23 cellular contexts compared by ENCODE assay signal in the genomic region with DNA sequence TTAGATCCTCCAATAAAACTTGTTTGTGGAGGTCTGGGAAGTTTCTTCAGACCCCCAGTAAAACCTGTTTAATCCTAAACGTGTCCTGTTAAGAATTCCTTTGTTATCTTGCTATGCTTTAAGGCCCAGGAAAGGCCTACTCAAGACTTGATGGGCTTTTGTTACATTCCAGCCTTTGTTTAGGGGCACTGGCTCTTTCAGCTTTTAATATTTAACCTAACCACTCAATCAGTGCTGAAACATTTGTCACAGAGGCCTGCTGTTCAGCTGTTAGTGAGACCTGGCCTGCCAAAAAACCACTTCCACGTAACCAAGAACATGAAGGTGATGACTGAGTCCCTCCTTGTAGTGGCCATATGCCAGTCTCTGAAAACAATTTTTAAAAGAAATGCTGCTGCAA. TPM values are rescaled to one million over a fixed set of nuclear protein-coding genes. Genes with fewer than 3 reads are reported as not detected.
A peak's percentile ranks its signal among the peaks of the same experiment; 100 is the strongest.
DNase-seq lines count a peak whose midpoint lies in the region; ATAC-seq and TF ChIP-seq lines count a peak whose summit lies in the region.
"Had no signal": no experiment of that assay in that cellular context is flagged by ENCODE, and none has a peak within 500 bp of the region (broad histone marks: within the 10 kb centered on the region; RNA-seq: fewer than 3 reads in every experiment).

No MANE protein-coding gene starts in this region.

- H3K27ac Mint-ChIP-seq in nephron, result peak overlapping the region; percentile 88 to 94 (median 90)
- H3K27ac Mint-ChIP-seq in natural killer cell treated with Interleukin-12 subunit alpha and Interleukin-12 subunit beta and Interleukin-15 and Interleukin-18, amount 100 ng/mL, for 72 hours, result no peak overlapping the region
- H3K27ac Mint-ChIP-seq: activated CD4-positive, alpha-beta T cell treated with anti-CD3 and anti-CD28 coated beads, Interleukin-2, amount 10 ng/mL, durations not matched to agents 7 days and 5 days; activated naive CD8-positive, alpha-beta T cell; activated T-helper 1 cell treated with anti-CD3 and anti-CD28 coated beads, Interleukin-12 subunit alpha, Interleukin-12 subunit beta, Interleukin-2, Interleukin-4 antibody, amounts not matched to agents 30 ng/mL and 10 ng/mL and 1 ng/mL, durations not matched to agents 14 hours and 24 hours and 36 hours had no signal

- no peaks in the 10 kb centered on the region for H3K27me3 ChIP-seq in HUES64 (ENCODE audit: insufficient read depth, low read length)
- H3K27me3 ChIP-seq: ascending aorta, dorsolateral prefrontal cortex, heart left ventricle, sigmoid colon had no signal

- H3K9ac ChIP-seq in HUES64 (ENCODE audit: low read depth, low read length), result no peak overlapping the region

- peak; percentile 20 for DNase-seq in epithelial cell of proximal tubule (ENCODE audit: low read depth)
- DNase-seq in natural killer cell treated with Interleukin-12 subunit alpha and Interleukin-12 subunit beta and Interleukin-15 and Interleukin-18, amount 100 ng/mL, for 72 hours (ENCODE audit: low spot score), result no peak
- no peak for DNase-seq in activated T-cell treated with anti-CD3 and anti-CD28 coated beads, Interleukin-2, amount 50 U/mL, for 4 hours
- no peak for DNase-seq in NCI-H1092 (lab: John Stamatoyannopoulos, UW)
- DNase-seq: activated CD4-positive, alpha-beta T cell treated with anti-CD3 and anti-CD28 coated beads, Interleukin-2, amount 10 ng/mL, durations not matched to agents 7 days and 5 days; C1 segment of cervical spinal cord; dorsolateral prefrontal cortex; heart left ventricle; KBM-7; left ventricle myocardium inferior; NCI-H1436 treated with DMSO at 0.1 percent for 48 hours; NCI-H748 treated with DMSO at 0.1 percent for 48 hours; sigmoid colon; stimulated activated naive CD4-positive, alpha-beta T cell treated with Interleukin-2 at 50 U/mL for 16 hours had no signal

- TF ChIP-seq CTCF in epithelial cell of proximal tubule (conservative IDR thresholded peaks at IDR 0.05; ENCODE audit: low read depth, low read length) (no peak), nephron (IDR thresholded peaks at IDR 0.05; ENCODE audit: unreplicated experiment in 3 of 3) (no peak)

- H3K9me3 Mint-ChIP-seq in nephron, result no peaks in the 10 kb centered on the region
- peaks cover 12% of the 10 kb centered on the region for H3K9me3 Mint-ChIP-seq in natural killer cell treated with Interleukin-12 subunit alpha and Interleukin-12 subunit beta and Interleukin-15 and Interleukin-18, amount 100 ng/mL, for 72 hours
- H3K9me3 Mint-ChIP-seq in activated T-cell treated with anti-CD3 and anti-CD28 coated beads, Interleukin-2, amount 50 U/mL, for 4 hours, result peaks cover 7% of the 10 kb centered on the region
- H3K9me3 Mint-ChIP-seq: activated CD4-positive, alpha-beta T cell treated with anti-CD3 and anti-CD28 coated beads, Interleukin-2, amount 10 ng/mL, durations not matched to agents 7 days and 5 days; activated T-helper 1 cell treated with anti-CD3 and anti-CD28 coated beads, Interleukin-12 subunit alpha, Interleukin-12 subunit beta, Interleukin-2, Interleukin-4 antibody, amounts not matched to agents 30 ng/mL and 10 ng/mL and 1 ng/mL, durations not matched to agents 14 hours and 24 hours and 36 hours had no signal

- H3K27me3 Mint-ChIP-seq in nephron (ENCODE audit: low read depth), result no peaks in the 10 kb centered on the region
- H3K27me3 Mint-ChIP-seq in natural killer cell treated with Interleukin-12 subunit alpha and Interleukin-12 subunit beta and Interleukin-15 and Interleukin-18, amount 100 ng/mL, for 72 hours, result no peaks in the 10 kb centered on the region
- no peaks in the 10 kb centered on the region for H3K27me3 Mint-ChIP-seq in activated T-cell treated with anti-CD3 and anti-CD28 coated beads, Interleukin-2, amount 50 U/mL, for 4 hours (ENCODE audit: low read depth)
- H3K27me3 Mint-ChIP-seq: activated CD4-positive, alpha-beta T cell treated with anti-CD3 and anti-CD28 coated beads, Interleukin-2, amount 10 ng/mL, durations not matched to agents 7 days and 5 days; activated naive CD8-positive, alpha-beta T cell had no signal

- H3K36me3 Mint-ChIP-seq in nephron (ENCODE audit: low read depth), result peaks cover 34% of the 10 kb centered on the region
- peaks cover 11% of the 10 kb centered on the region for H3K36me3 Mint-ChIP-seq in natural killer cell treated with Interleukin-12 subunit alpha and Interleukin-12 subunit beta and Interleukin-15 and Interleukin-18, amount 100 ng/mL, for 72 hours
- H3K36me3 Mint-ChIP-seq in activated T-cell treated with anti-CD3 and anti-CD28 coated beads, Interleukin-2, amount 50 U/mL, for 4 hours (ENCODE audit: insufficient read depth), result no peaks in the 10 kb centered on the region
- H3K36me3 Mint-ChIP-seq: activated naive CD8-positive, alpha-beta T cell had no signal

- H3K4me1 ChIP-seq in HUES64 (ENCODE audit: insufficient read depth, low read length), result peaks cover 27% of the 10 kb centered on the region
- H3K4me1 ChIP-seq: ascending aorta, left ventricle myocardium inferior, sigmoid colon had no signal

- H3K4me3 ChIP-seq in HUES64 (ENCODE audit: low read length), result no peak overlapping the region
- H3K4me3 ChIP-seq in epithelial cell of proximal tubule (ENCODE audit: low read depth, low read length), result no peak overlapping the region
- H3K4me3 ChIP-seq: ascending aorta, dorsolateral prefrontal cortex, heart left ventricle, left ventricle myocardium inferior, sigmoid colon had no signal

- WGBS in HUES64, result 44% methylated on average over 2 of the region's 2 CpGs

- peaks cover 22% of the 10 kb centered on the region for H3K4me1 Mint-ChIP-seq in nephron
- no peaks in the 10 kb centered on the region for H3K4me1 Mint-ChIP-seq in natural killer cell treated with Interleukin-12 subunit alpha and Interleukin-12 subunit beta and Interleukin-15 and Interleukin-18, amount 100 ng/mL, for 72 hours (ENCODE audit: low read depth in 2 of 2)
- H3K4me1 Mint-ChIP-seq in activated T-cell treated with anti-CD3 and anti-CD28 coated beads, Interleukin-2, amount 50 U/mL, for 4 hours (ENCODE audit: low read depth), result no peaks in the 10 kb centered on the region
- H3K4me1 Mint-ChIP-seq: activated CD4-positive, alpha-beta T cell treated with anti-CD3 and anti-CD28 coated beads, Interleukin-2, amount 10 ng/mL, durations not matched to agents 7 days and 5 days had no signal

- H3K9me3 ChIP-seq in HUES64 (ENCODE audit: insufficient read depth, low read depth, low read length), result no peaks in the 10 kb centered on the region
- H3K9me3 ChIP-seq: ascending aorta, heart left ventricle, left ventricle myocardium inferior, sigmoid colon had no signal

- no peak overlapping the region for H3K4me3 Mint-ChIP-seq in nephron
- H3K4me3 Mint-ChIP-seq in natural killer cell treated with Interleukin-12 subunit alpha and Interleukin-12 subunit beta and Interleukin-15 and Interleukin-18, amount 100 ng/mL, for 72 hours, result no peak overlapping the region
- H3K4me3 Mint-ChIP-seq in activated T-cell treated with anti-CD3 and anti-CD28 coated beads, Interleukin-2, amount 50 U/mL, for 4 hours, result no peak overlapping the region
- H3K4me3 Mint-ChIP-seq: activated CD4-positive, alpha-beta T cell treated with anti-CD3 and anti-CD28 coated beads, Interleukin-2, amount 10 ng/mL, durations not matched to agents 7 days and 5 days; activated naive CD8-positive, alpha-beta T cell; activated T-helper 1 cell treated with anti-CD3 and anti-CD28 coated beads, Interleukin-12 subunit alpha, Interleukin-12 subunit beta, Interleukin-2, Interleukin-4 antibody, amounts not matched to agents 30 ng/mL and 10 ng/mL and 1 ng/mL, durations not matched to agents 14 hours and 24 hours and 36 hours had no signal

- H3K36me3 ChIP-seq in HUES64 (ENCODE audit: insufficient read depth, low read length), result no peaks in the 10 kb centered on the region
- H3K36me3 ChIP-seq: ascending aorta, sigmoid colon had no signal

- H3K27ac ChIP-seq in HUES64 (ENCODE audit: low read depth, low read length), result peak overlapping the region; percentile 24; the same call in 1 of the 2 replicates
- H3K27ac ChIP-seq: ascending aorta, dorsolateral prefrontal cortex, heart left ventricle, left ventricle myocardium inferior, sigmoid colon, VCaP had no signal

- ATAC-seq in GM19467 (IDR thresholded peaks at IDR 0.05; ENCODE audit: unreplicated experiment) (peak; percentile 59), HG03039 (IDR thresholded peaks at IDR 0.05; ENCODE audit: unreplicated experiment) (no peak)
- no peak for ATAC-seq in natural killer cell treated with Interleukin-12 subunit alpha and Interleukin-12 subunit beta and Interleukin-15 and Interleukin-18, amount 100 ng/mL, for 72 hours
- ATAC-seq in activated T-cell treated with anti-CD3 and anti-CD28 coated beads, Interleukin-2, amount 50 U/mL, for 4 hours, result no peak
- ATAC-seq: heart left ventricle had no signal

RNA-seq across cellular contexts. Expression of gene PCDH17, which starts 41.7 kb away (rescaled TPM):
- polyA plus RNA-seq in HUES64 (2013, experiment 1 of 2), result 1.1 TPM
- 1.3 TPM for polyA plus RNA-seq in HUES64 (2013, experiment 2 of 2)
- total RNA-seq in epithelial cell of proximal tubule, result 0.12 and 0.65 TPM in 2 replicates
- not detected for total RNA-seq in natural killer cell treated with Interleukin-12 subunit alpha and Interleukin-12 subunit beta and Interleukin-15 and Interleukin-18, amount 100 ng/mL, for 72 hours
- total RNA-seq in activated T-cell treated with anti-CD3 and anti-CD28 coated beads, Interleukin-2, amount 50 U/mL, for 4 hours, result under 1 TPM in 2 of 3 donors, not detected in 1; 0.03 to 0.05 TPM
- total RNA-seq: activated CD4-positive, alpha-beta T cell treated with anti-CD3 and anti-CD28 coated beads, Interleukin-2, amount 10 ng/mL, durations not matched to agents 7 days and 5 days had no signal
- polyA plus RNA-seq: AG04450 had no signal

Comparison
In these comparisons a context has a peak if more than half of its experiments do, and no peak if none do; other contexts are left out.
1. H3K27ac Mint-ChIP-seq: peak in nephron (3 of 3); none in natural killer cell treated with Interleukin-12 subunit alpha and Interleukin-12 subunit beta and Interleukin-15 and Interleukin-18, amount 100 ng/mL, for 72 hours (0 of 2).